1 cellular context compared by ENCODE assay signal in the genomic region with DNA sequence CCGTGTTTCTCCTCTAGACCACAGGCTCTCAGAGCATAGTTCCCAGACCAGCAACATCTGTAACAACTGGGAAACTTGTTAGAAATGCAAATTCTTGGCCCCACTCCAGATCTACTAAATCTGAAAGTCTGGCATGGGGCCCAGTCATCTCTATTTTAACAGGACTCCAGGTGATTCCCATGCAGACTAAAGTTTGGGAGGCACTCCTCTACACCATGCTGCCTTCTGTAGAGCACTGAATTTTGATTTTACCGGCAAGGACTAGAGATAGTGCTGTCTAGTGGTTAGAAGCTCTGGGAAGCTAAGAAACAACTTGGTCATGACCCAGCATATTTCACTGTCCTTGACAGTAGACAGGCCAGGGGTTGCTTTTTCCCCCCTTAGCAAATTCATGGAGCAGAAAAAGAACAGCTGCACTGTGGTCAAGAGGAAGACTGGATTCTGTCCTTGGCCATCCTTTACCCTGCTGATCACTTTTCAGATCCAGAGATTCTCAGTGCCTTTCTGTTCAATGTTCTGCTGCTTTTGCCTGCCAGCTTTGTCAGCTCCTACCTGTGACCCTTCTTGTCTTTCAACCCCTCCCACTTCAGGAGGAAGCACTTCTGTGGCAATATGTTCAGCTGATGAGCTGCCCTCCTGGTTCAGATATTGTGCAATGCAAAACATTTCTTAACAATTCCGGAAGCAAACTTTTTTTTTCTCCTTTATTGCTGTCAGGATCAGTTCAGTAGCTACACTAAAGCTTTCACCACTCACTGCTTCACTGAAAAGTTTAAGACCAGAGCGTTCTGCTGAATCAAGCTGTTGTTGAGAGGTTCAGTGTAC.
TF ChIP-seq lines count a peak whose summit lies in the region.

No MANE protein-coding gene starts in this region.

TF ChIP-seq in K562, 482 proteins besides CTCF, POLR2A, EP300 and RAD21 (continued from another document and continues in another):
- TF ChIP-seq, protein P1, sequence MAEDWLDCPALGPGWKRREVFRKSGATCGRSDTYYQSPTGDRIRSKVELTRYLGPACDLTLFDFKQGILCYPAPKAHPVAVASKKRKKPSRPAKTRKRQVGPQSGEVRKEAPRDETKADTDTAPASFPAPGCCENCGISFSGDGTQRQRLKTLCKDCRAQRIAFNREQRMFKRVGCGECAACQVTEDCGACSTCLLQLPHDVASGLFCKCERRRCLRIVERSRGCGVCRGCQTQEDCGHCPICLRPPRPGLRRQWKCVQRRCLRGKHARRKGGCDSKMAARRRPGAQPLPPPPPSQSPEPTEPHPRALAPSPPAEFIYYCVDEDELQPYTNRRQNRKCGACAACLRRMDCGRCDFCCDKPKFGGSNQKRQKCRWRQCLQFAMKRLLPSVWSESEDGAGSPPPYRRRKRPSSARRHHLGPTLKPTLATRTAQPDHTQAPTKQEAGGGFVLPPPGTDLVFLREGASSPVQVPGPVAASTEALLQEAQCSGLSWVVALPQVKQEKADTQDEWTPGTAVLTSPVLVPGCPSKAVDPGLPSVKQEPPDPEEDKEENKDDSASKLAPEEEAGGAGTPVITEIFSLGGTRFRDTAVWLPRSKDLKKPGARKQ (CRISPR knock-in tag; IDR thresholded peaks at IDR 0.05), result no peak
- TF ChIP-seq, protein P2, sequence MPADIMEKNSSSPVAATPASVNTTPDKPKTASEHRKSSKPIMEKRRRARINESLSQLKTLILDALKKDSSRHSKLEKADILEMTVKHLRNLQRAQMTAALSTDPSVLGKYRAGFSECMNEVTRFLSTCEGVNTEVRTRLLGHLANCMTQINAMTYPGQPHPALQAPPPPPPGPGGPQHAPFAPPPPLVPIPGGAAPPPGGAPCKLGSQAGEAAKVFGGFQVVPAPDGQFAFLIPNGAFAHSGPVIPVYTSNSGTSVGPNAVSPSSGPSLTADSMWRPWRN (IDR thresholded peaks at IDR 0.05; ENCODE audit: low read depth), result no peak
- TF ChIP-seq, protein P3, sequence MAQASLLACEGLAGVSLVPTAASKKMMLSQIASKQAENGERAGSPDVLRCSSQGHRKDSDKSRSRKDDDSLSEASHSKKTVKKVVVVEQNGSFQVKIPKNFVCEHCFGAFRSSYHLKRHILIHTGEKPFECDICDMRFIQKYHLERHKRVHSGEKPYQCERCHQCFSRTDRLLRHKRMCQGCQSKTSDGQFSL (CRISPR knock-in tag; IDR thresholded peaks at IDR 0.05), result no peak
- TF ChIP-seq, protein P3 (tag; IDR thresholded peaks at IDR 0.05), result no peak
- TF ChIP-seq SAFB2 (IDR thresholded peaks at IDR 0.05; ENCODE audit: borderline replicate concordance, low read depth, low read length, severe bottlenecking) (no peak), ARID2 (IDR thresholded peaks at IDR 0.05) (no peak), ZNF696 (CRISPR knock-in tag; conservative IDR thresholded peaks at IDR 0.05) (no peak), SOX6 (IDR thresholded peaks at IDR 0.05) (peak; percentile 46; the same call in 1 of the 2 replicates), COPS2 (conservative IDR thresholded peaks at IDR 0.05) (no peak), ZFX (CRISPR knock-in tag; IDR thresholded peaks at IDR 0.05) (no peak), ZNF175 (CRISPR knock-in tag; IDR thresholded peaks at IDR 0.05; ENCODE audit: low read depth) (0 out of 2 replicates have a peak, but pooled peaks have one; percentile 61), EP400 (IDR thresholded peaks at IDR 0.05) (no peak; the same call in 1 of the 2 replicates), SP2 (IDR thresholded peaks at IDR 0.05; ENCODE audit: extremely low read depth, low read depth, low read length, poor library complexity, severe bottlenecking) (no peak), SLC30A9 (CRISPR knock-in tag; IDR thresholded peaks at IDR 0.05) (no peak), CBFA2T2 (conservative IDR thresholded peaks at IDR 0.05) (no peak), GTF2A2 (tag; IDR thresholded peaks at IDR 0.05) (no peak)
- TF ChIP-seq, protein P4, sequence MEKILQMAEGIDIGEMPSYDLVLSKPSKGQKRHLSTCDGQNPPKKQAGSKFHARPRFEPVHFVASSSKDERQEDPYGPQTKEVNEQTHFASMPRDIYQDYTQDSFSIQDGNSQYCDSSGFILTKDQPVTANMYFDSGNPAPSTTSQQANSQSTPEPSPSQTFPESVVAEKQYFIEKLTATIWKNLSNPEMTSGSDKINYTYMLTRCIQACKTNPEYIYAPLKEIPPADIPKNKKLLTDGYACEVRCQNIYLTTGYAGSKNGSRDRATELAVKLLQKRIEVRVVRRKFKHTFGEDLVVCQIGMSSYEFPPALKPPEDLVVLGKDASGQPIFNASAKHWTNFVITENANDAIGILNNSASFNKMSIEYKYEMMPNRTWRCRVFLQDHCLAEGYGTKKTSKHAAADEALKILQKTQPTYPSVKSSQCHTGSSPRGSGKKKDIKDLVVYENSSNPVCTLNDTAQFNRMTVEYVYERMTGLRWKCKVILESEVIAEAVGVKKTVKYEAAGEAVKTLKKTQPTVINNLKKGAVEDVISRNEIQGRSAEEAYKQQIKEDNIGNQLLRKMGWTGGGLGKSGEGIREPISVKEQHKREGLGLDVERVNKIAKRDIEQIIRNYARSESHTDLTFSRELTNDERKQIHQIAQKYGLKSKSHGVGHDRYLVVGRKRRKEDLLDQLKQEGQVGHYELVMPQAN (IDR thresholded peaks at IDR 0.05; ENCODE audit: borderline replicate concordance), result no peak
- TF ChIP-seq, protein P5, sequence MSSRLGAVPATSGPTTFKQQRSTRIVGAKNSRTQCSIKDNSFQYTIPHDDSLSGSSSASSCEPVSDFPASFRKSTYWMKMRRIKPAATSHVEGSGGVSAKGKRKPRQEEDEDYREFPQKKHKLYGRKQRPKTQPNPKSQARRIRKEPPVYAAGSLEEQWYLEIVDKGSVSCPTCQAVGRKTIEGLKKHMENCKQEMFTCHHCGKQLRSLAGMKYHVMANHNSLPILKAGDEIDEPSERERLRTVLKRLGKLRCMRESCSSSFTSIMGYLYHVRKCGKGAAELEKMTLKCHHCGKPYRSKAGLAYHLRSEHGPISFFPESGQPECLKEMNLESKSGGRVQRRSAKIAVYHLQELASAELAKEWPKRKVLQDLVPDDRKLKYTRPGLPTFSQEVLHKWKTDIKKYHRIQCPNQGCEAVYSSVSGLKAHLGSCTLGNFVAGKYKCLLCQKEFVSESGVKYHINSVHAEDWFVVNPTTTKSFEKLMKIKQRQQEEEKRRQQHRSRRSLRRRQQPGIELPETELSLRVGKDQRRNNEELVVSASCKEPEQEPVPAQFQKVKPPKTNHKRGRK (tag; IDR thresholded peaks at IDR 0.05), result no peak
- TF ChIP-seq, protein P6, sequence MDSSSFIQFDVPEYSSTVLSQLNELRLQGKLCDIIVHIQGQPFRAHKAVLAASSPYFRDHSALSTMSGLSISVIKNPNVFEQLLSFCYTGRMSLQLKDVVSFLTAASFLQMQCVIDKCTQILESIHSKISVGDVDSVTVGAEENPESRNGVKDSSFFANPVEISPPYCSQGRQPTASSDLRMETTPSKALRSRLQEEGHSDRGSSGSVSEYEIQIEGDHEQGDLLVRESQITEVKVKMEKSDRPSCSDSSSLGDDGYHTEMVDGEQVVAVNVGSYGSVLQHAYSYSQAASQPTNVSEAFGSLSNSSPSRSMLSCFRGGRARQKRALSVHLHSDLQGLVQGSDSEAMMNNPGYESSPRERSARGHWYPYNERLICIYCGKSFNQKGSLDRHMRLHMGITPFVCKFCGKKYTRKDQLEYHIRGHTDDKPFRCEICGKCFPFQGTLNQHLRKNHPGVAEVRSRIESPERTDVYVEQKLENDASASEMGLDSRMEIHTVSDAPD (CRISPR knock-in tag; IDR thresholded peaks at IDR 0.05), result no peak
- TF ChIP-seq, protein P7, sequence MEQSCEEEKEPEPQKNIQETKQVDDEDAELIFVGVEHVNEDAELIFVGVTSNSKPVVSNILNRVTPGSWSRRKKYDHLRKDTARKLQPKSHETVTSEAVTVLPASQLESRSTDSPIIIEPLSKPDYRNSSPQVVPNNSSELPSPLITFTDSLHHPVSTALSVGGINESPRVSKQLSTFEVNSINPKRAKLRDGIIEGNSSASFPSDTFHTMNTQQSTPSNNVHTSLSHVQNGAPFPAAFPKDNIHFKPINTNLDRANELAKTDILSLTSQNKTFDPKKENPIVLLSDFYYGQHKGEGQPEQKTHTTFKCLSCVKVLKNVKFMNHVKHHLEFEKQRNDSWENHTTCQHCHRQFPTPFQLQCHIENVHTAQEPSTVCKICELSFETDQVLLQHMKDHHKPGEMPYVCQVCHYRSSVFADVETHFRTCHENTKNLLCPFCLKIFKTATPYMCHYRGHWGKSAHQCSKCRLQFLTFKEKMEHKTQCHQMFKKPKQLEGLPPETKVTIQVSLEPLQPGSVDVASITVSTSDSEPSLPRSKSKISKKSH (CRISPR knock-in tag; IDR thresholded peaks at IDR 0.05), result no peak
- TF ChIP-seq, protein P8, sequence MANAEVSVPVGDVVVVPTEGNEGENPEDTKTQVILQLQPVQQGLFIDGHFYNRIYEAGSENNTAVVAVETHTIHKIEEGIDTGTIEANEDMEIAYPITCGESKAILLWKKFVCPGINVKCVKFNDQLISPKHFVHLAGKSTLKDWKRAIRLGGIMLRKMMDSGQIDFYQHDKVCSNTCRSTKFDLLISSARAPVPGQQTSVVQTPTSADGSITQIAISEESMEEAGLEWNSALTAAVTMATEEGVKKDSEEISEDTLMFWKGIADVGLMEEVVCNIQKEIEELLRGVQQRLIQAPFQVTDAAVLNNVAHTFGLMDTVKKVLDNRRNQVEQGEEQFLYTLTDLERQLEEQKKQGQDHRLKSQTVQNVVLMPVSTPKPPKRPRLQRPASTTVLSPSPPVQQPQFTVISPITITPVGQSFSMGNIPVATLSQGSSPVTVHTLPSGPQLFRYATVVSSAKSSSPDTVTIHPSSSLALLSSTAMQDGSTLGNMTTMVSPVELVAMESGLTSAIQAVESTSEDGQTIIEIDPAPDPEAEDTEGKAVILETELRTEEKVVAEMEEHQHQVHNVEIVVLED (CRISPR knock-in tag; IDR thresholded peaks at IDR 0.05), result no peak
- TF ChIP-seq, protein P9, sequence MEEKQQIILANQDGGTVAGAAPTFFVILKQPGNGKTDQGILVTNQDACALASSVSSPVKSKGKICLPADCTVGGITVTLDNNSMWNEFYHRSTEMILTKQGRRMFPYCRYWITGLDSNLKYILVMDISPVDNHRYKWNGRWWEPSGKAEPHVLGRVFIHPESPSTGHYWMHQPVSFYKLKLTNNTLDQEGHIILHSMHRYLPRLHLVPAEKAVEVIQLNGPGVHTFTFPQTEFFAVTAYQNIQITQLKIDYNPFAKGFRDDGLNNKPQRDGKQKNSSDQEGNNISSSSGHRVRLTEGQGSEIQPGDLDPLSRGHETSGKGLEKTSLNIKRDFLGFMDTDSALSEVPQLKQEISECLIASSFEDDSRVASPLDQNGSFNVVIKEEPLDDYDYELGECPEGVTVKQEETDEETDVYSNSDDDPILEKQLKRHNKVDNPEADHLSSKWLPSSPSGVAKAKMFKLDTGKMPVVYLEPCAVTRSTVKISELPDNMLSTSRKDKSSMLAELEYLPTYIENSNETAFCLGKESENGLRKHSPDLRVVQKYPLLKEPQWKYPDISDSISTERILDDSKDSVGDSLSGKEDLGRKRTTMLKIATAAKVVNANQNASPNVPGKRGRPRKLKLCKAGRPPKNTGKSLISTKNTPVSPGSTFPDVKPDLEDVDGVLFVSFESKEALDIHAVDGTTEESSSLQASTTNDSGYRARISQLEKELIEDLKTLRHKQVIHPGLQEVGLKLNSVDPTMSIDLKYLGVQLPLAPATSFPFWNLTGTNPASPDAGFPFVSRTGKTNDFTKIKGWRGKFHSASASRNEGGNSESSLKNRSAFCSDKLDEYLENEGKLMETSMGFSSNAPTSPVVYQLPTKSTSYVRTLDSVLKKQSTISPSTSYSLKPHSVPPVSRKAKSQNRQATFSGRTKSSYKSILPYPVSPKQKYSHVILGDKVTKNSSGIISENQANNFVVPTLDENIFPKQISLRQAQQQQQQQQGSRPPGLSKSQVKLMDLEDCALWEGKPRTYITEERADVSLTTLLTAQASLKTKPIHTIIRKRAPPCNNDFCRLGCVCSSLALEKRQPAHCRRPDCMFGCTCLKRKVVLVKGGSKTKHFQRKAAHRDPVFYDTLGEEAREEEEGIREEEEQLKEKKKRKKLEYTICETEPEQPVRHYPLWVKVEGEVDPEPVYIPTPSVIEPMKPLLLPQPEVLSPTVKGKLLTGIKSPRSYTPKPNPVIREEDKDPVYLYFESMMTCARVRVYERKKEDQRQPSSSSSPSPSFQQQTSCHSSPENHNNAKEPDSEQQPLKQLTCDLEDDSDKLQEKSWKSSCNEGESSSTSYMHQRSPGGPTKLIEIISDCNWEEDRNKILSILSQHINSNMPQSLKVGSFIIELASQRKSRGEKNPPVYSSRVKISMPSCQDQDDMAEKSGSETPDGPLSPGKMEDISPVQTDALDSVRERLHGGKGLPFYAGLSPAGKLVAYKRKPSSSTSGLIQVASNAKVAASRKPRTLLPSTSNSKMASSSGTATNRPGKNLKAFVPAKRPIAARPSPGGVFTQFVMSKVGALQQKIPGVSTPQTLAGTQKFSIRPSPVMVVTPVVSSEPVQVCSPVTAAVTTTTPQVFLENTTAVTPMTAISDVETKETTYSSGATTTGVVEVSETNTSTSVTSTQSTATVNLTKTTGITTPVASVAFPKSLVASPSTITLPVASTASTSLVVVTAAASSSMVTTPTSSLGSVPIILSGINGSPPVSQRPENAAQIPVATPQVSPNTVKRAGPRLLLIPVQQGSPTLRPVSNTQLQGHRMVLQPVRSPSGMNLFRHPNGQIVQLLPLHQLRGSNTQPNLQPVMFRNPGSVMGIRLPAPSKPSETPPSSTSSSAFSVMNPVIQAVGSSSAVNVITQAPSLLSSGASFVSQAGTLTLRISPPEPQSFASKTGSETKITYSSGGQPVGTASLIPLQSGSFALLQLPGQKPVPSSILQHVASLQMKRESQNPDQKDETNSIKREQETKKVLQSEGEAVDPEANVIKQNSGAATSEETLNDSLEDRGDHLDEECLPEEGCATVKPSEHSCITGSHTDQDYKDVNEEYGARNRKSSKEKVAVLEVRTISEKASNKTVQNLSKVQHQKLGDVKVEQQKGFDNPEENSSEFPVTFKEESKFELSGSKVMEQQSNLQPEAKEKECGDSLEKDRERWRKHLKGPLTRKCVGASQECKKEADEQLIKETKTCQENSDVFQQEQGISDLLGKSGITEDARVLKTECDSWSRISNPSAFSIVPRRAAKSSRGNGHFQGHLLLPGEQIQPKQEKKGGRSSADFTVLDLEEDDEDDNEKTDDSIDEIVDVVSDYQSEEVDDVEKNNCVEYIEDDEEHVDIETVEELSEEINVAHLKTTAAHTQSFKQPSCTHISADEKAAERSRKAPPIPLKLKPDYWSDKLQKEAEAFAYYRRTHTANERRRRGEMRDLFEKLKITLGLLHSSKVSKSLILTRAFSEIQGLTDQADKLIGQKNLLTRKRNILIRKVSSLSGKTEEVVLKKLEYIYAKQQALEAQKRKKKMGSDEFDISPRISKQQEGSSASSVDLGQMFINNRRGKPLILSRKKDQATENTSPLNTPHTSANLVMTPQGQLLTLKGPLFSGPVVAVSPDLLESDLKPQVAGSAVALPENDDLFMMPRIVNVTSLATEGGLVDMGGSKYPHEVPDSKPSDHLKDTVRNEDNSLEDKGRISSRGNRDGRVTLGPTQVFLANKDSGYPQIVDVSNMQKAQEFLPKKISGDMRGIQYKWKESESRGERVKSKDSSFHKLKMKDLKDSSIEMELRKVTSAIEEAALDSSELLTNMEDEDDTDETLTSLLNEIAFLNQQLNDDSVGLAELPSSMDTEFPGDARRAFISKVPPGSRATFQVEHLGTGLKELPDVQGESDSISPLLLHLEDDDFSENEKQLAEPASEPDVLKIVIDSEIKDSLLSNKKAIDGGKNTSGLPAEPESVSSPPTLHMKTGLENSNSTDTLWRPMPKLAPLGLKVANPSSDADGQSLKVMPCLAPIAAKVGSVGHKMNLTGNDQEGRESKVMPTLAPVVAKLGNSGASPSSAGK (IDR thresholded peaks at IDR 0.05), result no peak
- TF ChIP-seq, protein P10, sequence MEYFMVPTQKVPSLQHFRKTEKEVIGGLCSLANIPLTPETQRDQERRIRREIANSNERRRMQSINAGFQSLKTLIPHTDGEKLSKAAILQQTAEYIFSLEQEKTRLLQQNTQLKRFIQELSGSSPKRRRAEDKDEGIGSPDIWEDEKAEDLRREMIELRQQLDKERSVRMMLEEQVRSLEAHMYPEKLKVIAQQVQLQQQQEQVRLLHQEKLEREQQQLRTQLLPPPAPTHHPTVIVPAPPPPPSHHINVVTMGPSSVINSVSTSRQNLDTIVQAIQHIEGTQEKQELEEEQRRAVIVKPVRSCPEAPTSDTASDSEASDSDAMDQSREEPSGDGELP (CRISPR knock-in tag; IDR thresholded peaks at IDR 0.05; ENCODE audit: borderline replicate concordance), result peak; percentile 84
